25 cellular contexts compared by ENCODE assay signal in genomic region chr12:124307556-124307825, GRCh38. TPM values are rescaled to one million over a fixed set of nuclear protein-coding genes. Genes with fewer than 3 reads are reported as not detected.
A peak's percentile ranks its signal among the peaks of the same experiment; 100 is the strongest.
DNase-seq lines count a peak whose midpoint lies in the region; ATAC-seq, FAIRE-seq and TF ChIP-seq lines count a peak whose summit lies in the region.
"Had no signal": no experiment of that assay in that cellular context is flagged by ENCODE, and none has a peak within 500 bp of the region (broad histone marks: within the 10 kb centered on the region; RNA-seq: fewer than 3 reads in every experiment).

No MANE protein-coding gene starts in this region.

- H3K27ac ChIP-seq in BLaER1 (0 out of 2 replicates have a peak overlapping the region, but pooled peaks have one; percentile 6), kidney (ENCODE audit: low read depth in 2 of 2, low read length in 2 of 2) (no peak overlapping the region)
- H3K27ac ChIP-seq: BLaER1 treated with 17β-estradiol and CSF1 and Interleukin-3, amounts not matched to agents 10 nM and 100 nM; C4-2B had no signal

- no peak overlapping the region for H3K4me2 ChIP-seq in BLaER1

- no peak for FAIRE-seq in kidney (lab: Jason Lieb, UNC)
- FAIRE-seq: A204.1, D721Med, GM12878, GM12892, GM18507 had no signal

- TF ChIP-seq CTCF in kidney (IDR thresholded peaks at IDR 0.05; ENCODE audit: borderline replicate concordance, extremely low read depth, insufficient read depth): no peak
- no peak for TF ChIP-seq CTCF in mucosa of descending colon (IDR thresholded peaks at IDR 0.05)
- TF ChIP-seq CTCF in foreskin fibroblast (IDR thresholded peaks at IDR 0.05; ENCODE audit: low read depth, low read length): no peak

- H3K9me3 ChIP-seq in BLaER1: no peaks in the 10 kb centered on the region
- H3K9me3 ChIP-seq in NT2/D1 (ENCODE audit: insufficient read depth, low read length): no peaks in the 10 kb centered on the region
- no peaks in the 10 kb centered on the region for H3K9me3 ChIP-seq in kidney (ENCODE audit: control insufficient read depth in 1 of 2, low read length in 2 of 2)
- no peaks in the 10 kb centered on the region for H3K9me3 ChIP-seq in mucosa of descending colon
- H3K9me3 ChIP-seq: BE2C; BLaER1 treated with 17β-estradiol and CSF1 and Interleukin-3, amounts not matched to agents 10 nM and 100 nM; Caco-2 had no signal

- no peak overlapping the region for H3K4me3 ChIP-seq in BLaER1
- H3K4me3 ChIP-seq in NT2/D1 (ENCODE audit: insufficient read length, low read depth): no peak overlapping the region
- no peak overlapping the region for H3K4me3 ChIP-seq in kidney (ENCODE audit: low read length in 2 of 2)
- H3K4me3 ChIP-seq in mucosa of descending colon: no peak overlapping the region
- H3K4me3 ChIP-seq in foreskin fibroblast (ENCODE audit: low read depth in 1 of 2, low read length in 2 of 2): no peak overlapping the region
- H3K4me3 ChIP-seq: BLaER1 treated with 17β-estradiol and CSF1 and Interleukin-3, amounts not matched to agents 10 nM and 100 nM; GM12878 had no signal

- H4K20me1 ChIP-seq in BLaER1: no peaks in the 10 kb centered on the region
- H4K20me1 ChIP-seq: BLaER1 treated with 17β-estradiol and CSF1 and Interleukin-3, amounts not matched to agents 10 nM and 100 nM had no signal

- H3K27me3 ChIP-seq in BLaER1 (no peaks in the 10 kb centered on the region), NT2/D1 (ENCODE audit: insufficient read depth, insufficient read length) (no peaks in the 10 kb centered on the region)
- H3K27me3 ChIP-seq: BE2C; BLaER1 treated with 17β-estradiol and CSF1 and Interleukin-3, amounts not matched to agents 10 nM and 100 nM had no signal

- DNase-seq in NT2/D1 (ENCODE audit: low read depth, low spot score): no peak
- DNase-seq in kidney: peak; percentile 31
- DNase-seq in mucosa of descending colon: peak in 2 of 3 donors; percentile 16 to 19
- DNase-seq in HCEC 1CT: no peak
- no peak for DNase-seq in foreskin fibroblast
- DNase-seq in OCI-M1 (lab: John Stamatoyannopoulos, UW): no peak
- DNase-seq: 8988T; ACHN; BE2C; Caco-2; Calu3; CD4-positive, alpha-beta T cell; CD8-positive, alpha-beta T cell; DMS79 treated with DMSO at 0.1 percent for 48 hours; GDM1 had no signal

- H3K4me1 ChIP-seq in BLaER1 (peaks cover 18% of the 10 kb centered on the region), NT2/D1 (ENCODE audit: insufficient read depth, insufficient read length) (peaks cover 20% of the 10 kb centered on the region), kidney (ENCODE audit: control insufficient read depth in 1 of 2, insufficient read depth in 1 of 2, low read depth in 1 of 2, low read length in 2 of 2) (no peaks in the 10 kb centered on the region), mucosa of descending colon (ENCODE audit: low read depth) (no peaks in the 10 kb centered on the region)
- H3K4me1 ChIP-seq: BE2C, Caco-2 had no signal

- ATAC-seq in mucosa of descending colon (no peak), HG03139 (IDR thresholded peaks at IDR 0.05; ENCODE audit: unreplicated experiment) (no peak)
- ATAC-seq: CD8-positive, alpha-beta T cell; GM12878 had no signal

- intact Hi-C loops in kidney (cut with DNase I): no loop called here
- intact Hi-C loops in mucosa of descending colon (cut with DNase I, micrococcal nuclease): no loop called here

- H3K36me3 ChIP-seq in BLaER1: no peaks in the 10 kb centered on the region
- H3K36me3 ChIP-seq in NT2/D1 (ENCODE audit: insufficient read depth, insufficient read length, low read length): no peaks in the 10 kb centered on the region
- H3K36me3 ChIP-seq in kidney (ENCODE audit: control insufficient read depth in 1 of 2, insufficient read depth in 2 of 2, low read length in 2 of 2): no peaks in the 10 kb centered on the region
- H3K36me3 ChIP-seq in mucosa of descending colon (ENCODE audit: low read depth): no peaks in the 10 kb centered on the region
- H3K36me3 ChIP-seq: BE2C; BLaER1 treated with 17β-estradiol and CSF1 and Interleukin-3, amounts not matched to agents 10 nM and 100 nM had no signal

- H3K9ac ChIP-seq in BLaER1 (no peak overlapping the region), NT2/D1 (ENCODE audit: insufficient read length, low read depth) (peak overlapping the region; percentile 29), kidney (ENCODE audit: low read length in 2 of 2) (no peak overlapping the region)
- H3K9ac ChIP-seq: BLaER1 treated with 17β-estradiol and CSF1 and Interleukin-3, amounts not matched to agents 10 nM and 100 nM had no signal

RNA-seq across cellular contexts. Expression of gene RFLNA, which starts 12.6 kb away (rescaled TPM):
- total RNA-seq in kidney (0.76 TPM), mucosa of descending colon (10 to 100 TPM; 18.0 to 74.5 (median 36.0) TPM)
- 0.82 TPM for polyA plus RNA-seq in kidney (ENCODE audit: insufficient read depth, low read depth, low replicate concordance)
- total RNA-seq: Calu3; CD4-positive, alpha-beta T cell; CD8-positive, alpha-beta T cell; GM12878 had no signal
- polyA plus RNA-seq: AG04450 had no signal

Comparison
In these comparisons a context has a peak if more than half of its experiments do, and no peak if none do; other contexts are left out.
1. DNase-seq: peak in kidney (single experiment) and mucosa of descending colon (2 of 3); none in NT2/D1 (single experiment), HCEC 1CT (single experiment), foreskin fibroblast (0 of 2) and OCI-M1 (single experiment).
2. RNA of gene RFLNA, which starts 12.6 kb away (total RNA-seq): 18.0 to 74.5 TPM in mucosa of descending colon; 0.76 TPM in kidney (single experiment); every median in the first group is over 10 times any median in the second.